ENCODE assay signal across 3 cellular contexts in the genomic region with DNA sequence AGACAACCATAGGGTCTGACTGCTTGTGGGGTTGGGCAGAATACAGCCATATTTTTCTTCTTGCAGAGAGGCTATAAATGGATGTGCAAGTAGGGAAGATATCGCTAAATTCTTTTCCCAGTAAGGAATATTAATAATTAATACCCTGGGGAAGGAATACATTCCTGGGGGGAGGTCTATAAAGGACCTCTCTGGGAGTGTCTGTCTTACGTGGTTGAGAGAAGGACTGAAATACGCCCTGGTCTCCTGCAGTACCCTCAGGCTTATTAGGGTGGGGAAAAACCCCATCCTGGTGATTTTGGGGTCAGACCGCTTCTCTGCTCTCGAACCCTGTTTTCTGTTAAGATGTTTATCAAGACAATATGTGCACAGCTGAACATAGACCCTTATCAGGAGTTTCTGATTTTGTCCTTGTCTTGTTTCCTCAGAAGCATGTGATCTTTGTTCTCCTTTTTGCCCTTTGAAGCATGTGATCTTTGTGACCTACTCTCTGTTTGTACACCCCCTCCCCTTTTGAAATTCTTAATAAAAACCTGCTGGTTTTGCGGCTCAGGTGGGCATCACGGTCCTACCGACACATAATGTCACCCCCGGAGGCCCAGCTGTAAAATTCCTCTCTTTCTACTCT.
TF ChIP-seq lines count a peak whose summit lies in the region.
"Not testable (repeated sequence)": the region's sequence is repeated elsewhere in the genome, so short reads cannot be mapped to it uniquely, and the experiment has no call there.

No MANE protein-coding gene starts in this region.

TF ChIP-seq in HEK293, 187 proteins besides CTCF, POLR2A, EP300 and RAD21:
- peak; percentile 42 for TF ChIP-seq SETDB1 (IDR thresholded peaks at IDR 0.05; ENCODE audit: insufficient read length, low read length)
TF ChIP-seq in HEK293: peak in this region for 1; not testable (repeated sequence) for 186.

TF ChIP-seq in K562, 482 proteins besides CTCF, POLR2A, EP300 and RAD21:
- peak; percentile 82; the same call in 1 of the 2 replicates for TF ChIP-seq CBX5 (IDR thresholded peaks at IDR 0.05; ENCODE audit: borderline replicate concordance, low read depth)
- peak; percentile 78 for TF ChIP-seq TRIM28 (IDR thresholded peaks at IDR 0.05)
- peak in 1 of 2 experiments; percentile 53; a peak in 1 of 3 replicates for TF ChIP-seq CBX3 (IDR thresholded peaks at IDR 0.05; ENCODE audit: borderline replicate concordance in 1 of 2, low read length in 2 of 2)

TF ChIP-seq in HepG2, 621 proteins besides CTCF, POLR2A, EP300 and RAD21 (continues in another document):
- TF ChIP-seq TCF7 (IDR thresholded peaks at IDR 0.05; ENCODE audit: low read depth) = peak; percentile 68
- TF ChIP-seq GATAD2A (CRISPR knock-in tag; IDR thresholded peaks at IDR 0.05) = peak; percentile 50; the same call in 1 of the 2 replicates
- TF ChIP-seq POGZ (CRISPR knock-in tag; IDR thresholded peaks at IDR 0.05) = 0 out of 2 replicates have a peak, but pooled peaks have one; percentile 42
- 0 out of 2 replicates have a peak, but pooled peaks have one; percentile 60 for TF ChIP-seq ZNF430 (CRISPR knock-in tag; IDR thresholded peaks at IDR 0.05)
- peak; percentile 48; the same call in 1 of the 2 replicates for TF ChIP-seq ESRRA (CRISPR knock-in tag; IDR thresholded peaks at IDR 0.05; ENCODE audit: low read depth)
- TF ChIP-seq, protein P1, sequence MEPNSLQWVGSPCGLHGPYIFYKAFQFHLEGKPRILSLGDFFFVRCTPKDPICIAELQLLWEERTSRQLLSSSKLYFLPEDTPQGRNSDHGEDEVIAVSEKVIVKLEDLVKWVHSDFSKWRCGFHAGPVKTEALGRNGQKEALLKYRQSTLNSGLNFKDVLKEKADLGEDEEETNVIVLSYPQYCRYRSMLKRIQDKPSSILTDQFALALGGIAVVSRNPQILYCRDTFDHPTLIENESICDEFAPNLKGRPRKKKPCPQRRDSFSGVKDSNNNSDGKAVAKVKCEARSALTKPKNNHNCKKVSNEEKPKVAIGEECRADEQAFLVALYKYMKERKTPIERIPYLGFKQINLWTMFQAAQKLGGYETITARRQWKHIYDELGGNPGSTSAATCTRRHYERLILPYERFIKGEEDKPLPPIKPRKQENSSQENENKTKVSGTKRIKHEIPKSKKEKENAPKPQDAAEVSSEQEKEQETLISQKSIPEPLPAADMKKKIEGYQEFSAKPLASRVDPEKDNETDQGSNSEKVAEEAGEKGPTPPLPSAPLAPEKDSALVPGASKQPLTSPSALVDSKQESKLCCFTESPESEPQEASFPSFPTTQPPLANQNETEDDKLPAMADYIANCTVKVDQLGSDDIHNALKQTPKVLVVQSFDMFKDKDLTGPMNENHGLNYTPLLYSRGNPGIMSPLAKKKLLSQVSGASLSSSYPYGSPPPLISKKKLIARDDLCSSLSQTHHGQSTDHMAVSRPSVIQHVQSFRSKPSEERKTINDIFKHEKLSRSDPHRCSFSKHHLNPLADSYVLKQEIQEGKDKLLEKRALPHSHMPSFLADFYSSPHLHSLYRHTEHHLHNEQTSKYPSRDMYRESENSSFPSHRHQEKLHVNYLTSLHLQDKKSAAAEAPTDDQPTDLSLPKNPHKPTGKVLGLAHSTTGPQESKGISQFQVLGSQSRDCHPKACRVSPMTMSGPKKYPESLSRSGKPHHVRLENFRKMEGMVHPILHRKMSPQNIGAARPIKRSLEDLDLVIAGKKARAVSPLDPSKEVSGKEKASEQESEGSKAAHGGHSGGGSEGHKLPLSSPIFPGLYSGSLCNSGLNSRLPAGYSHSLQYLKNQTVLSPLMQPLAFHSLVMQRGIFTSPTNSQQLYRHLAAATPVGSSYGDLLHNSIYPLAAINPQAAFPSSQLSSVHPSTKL (CRISPR knock-in tag; IDR thresholded peaks at IDR 0.05) = peak; percentile 66
- TF ChIP-seq ASH2L (IDR thresholded peaks at IDR 0.05; ENCODE audit: insufficient read length, low read depth, low read length) = peak; percentile 23
- peak; percentile 47; the same call in 1 of the 2 replicates for TF ChIP-seq BCL6 (CRISPR knock-in tag; IDR thresholded peaks at IDR 0.05)
- TF ChIP-seq, protein P2, sequence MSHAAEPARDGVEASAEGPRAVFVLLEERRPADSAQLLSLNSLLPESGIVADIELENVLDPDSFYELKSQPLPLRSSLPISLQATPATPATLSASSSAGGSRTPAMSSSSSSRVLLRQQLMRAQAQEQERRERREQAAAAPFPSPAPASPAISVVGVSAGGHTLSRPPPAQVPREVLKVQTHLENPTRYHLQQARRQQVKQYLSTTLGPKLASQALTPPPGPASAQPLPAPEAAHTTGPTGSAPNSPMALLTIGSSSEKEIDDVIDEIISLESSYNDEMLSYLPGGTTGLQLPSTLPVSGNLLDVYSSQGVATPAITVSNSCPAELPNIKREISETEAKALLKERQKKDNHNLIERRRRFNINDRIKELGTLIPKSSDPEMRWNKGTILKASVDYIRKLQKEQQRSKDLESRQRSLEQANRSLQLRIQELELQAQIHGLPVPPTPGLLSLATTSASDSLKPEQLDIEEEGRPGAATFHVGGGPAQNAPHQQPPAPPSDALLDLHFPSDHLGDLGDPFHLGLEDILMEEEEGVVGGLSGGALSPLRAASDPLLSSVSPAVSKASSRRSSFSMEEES (CRISPR knock-in tag; IDR thresholded peaks at IDR 0.05) = peak; percentile 88
- TF ChIP-seq ZMYM3 (CRISPR knock-in tag; IDR thresholded peaks at IDR 0.05) = 0 out of 2 replicates have a peak, but pooled peaks have one; percentile 36
- TF ChIP-seq PPARG (CRISPR knock-in tag; conservative IDR thresholded peaks at IDR 0.05) = peak; percentile 49; the same call in 1 of the 2 replicates
- 0 out of 2 replicates have a peak, but pooled peaks have one; percentile 40 for TF ChIP-seq RXRB (CRISPR knock-in tag; IDR thresholded peaks at IDR 0.05; ENCODE audit: borderline replicate concordance)
- peak; percentile 44; the same call in 1 of the 2 replicates for TF ChIP-seq ZMYM4 (CRISPR knock-in tag; IDR thresholded peaks at IDR 0.05)
- TF ChIP-seq NCOA2 (CRISPR knock-in tag; IDR thresholded peaks at IDR 0.05) = peak; percentile 60; the same call in 1 of the 2 replicates
- peak; percentile 35; the same call in 1 of the 2 replicates for TF ChIP-seq SAP130 (CRISPR knock-in tag; IDR thresholded peaks at IDR 0.05; ENCODE audit: low read depth)
- peak; percentile 49; the same call in 1 of the 2 replicates for TF ChIP-seq NCOR1 (IDR thresholded peaks at IDR 0.05; ENCODE audit: borderline replicate concordance, low read length)
- TF ChIP-seq FOXP1 (IDR thresholded peaks at IDR 0.05); CREM (CRISPR knock-in tag; IDR thresholded peaks at IDR 0.05); NONO (IDR thresholded peaks at IDR 0.05); SOX6 (IDR thresholded peaks at IDR 0.05); SOX13 (IDR thresholded peaks at IDR 0.05): not testable (repeated sequence)
- TF ChIP-seq FOXP1 (CRISPR knock-in tag; IDR thresholded peaks at IDR 0.05) = peak; percentile 33; the same call in 1 of the 2 replicates
- 0 out of 2 replicates have a peak, but pooled peaks have one; percentile 65 for TF ChIP-seq MEF2D (CRISPR knock-in tag; IDR thresholded peaks at IDR 0.05)
- 0 out of 2 replicates have a peak, but pooled peaks have one; percentile 43 for TF ChIP-seq ZNF879 (CRISPR knock-in tag; IDR thresholded peaks at IDR 0.05)
- TF ChIP-seq, protein P3, sequence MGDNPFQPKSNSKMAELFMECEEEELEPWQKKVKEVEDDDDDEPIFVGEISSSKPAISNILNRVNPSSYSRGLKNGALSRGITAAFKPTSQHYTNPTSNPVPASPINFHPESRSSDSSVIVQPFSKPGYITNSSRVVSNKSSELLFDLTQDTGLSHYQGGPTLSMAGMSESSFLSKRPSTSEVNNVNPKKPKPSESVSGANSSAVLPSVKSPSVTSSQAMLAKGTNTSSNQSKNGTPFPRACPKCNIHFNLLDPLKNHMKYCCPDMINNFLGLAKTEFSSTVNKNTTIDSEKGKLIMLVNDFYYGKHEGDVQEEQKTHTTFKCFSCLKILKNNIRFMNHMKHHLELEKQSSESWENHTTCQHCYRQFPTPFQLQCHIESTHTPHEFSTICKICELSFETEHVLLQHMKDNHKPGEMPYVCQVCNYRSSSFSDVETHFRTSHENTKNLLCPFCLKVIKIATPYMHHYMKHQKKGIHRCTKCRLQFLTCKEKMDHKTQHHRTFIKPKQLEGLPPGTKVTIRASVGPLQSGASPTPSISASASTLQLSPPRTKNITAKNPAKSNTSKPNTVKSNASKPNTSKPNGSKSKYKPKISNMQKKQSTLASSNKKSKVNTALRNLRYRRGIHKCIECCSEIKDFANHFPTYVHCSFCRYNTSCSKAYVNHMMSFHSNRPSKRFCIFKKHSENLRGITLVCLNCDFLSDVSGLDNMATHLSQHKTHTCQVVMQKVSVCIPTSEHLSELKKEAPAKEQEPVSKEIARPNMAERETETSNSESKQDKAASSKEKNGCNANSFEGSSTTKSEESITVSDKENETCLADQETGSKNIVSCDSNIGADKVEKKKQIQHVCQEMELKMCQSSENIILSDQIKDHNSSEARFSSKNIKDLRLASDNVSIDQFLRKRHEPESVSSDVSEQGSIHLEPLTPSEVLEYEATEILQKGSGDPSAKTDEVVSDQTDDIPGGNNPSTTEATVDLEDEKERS (CRISPR knock-in tag; IDR thresholded peaks at IDR 0.05) = 0 out of 2 replicates have a peak, but pooled peaks have one; percentile 66
- TF ChIP-seq FOXA3 (CRISPR knock-in tag; IDR thresholded peaks at IDR 0.05) = peak; percentile 63
- TF ChIP-seq HNF4G (IDR thresholded peaks at IDR 0.05; ENCODE audit: borderline replicate concordance, low read depth, low read length) = peak; percentile 46; the same call in 1 of the 2 replicates
- TF ChIP-seq HNF4G (CRISPR knock-in tag; IDR thresholded peaks at IDR 0.05; ENCODE audit: borderline replicate concordance, low read depth) = 0 out of 2 replicates have a peak, but pooled peaks have one; percentile 27
- peak; percentile 33; the same call in 1 of the 2 replicates for TF ChIP-seq CREM (IDR thresholded peaks at IDR 0.05)
- TF ChIP-seq ISL2 (CRISPR knock-in tag; IDR thresholded peaks at IDR 0.05) = 0 out of 2 replicates have a peak, but pooled peaks have one; percentile 24
- peak; percentile 34; the same call in 1 of the 2 replicates for TF ChIP-seq MED1 (CRISPR knock-in tag; IDR thresholded peaks at IDR 0.05)
- TF ChIP-seq, protein P4, sequence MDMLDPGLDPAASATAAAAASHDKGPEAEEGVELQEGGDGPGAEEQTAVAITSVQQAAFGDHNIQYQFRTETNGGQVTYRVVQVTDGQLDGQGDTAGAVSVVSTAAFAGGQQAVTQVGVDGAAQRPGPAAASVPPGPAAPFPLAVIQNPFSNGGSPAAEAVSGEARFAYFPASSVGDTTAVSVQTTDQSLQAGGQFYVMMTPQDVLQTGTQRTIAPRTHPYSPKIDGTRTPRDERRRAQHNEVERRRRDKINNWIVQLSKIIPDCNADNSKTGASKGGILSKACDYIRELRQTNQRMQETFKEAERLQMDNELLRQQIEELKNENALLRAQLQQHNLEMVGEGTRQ (IDR thresholded peaks at IDR 0.05; ENCODE audit: low read depth, low read length) = not testable (repeated sequence)
- TF ChIP-seq, protein P4 (CRISPR knock-in tag; IDR thresholded peaks at IDR 0.05; ENCODE audit: borderline replicate concordance) = 0 out of 2 replicates have a peak, but pooled peaks have one; percentile 33
- TF ChIP-seq, protein P5, sequence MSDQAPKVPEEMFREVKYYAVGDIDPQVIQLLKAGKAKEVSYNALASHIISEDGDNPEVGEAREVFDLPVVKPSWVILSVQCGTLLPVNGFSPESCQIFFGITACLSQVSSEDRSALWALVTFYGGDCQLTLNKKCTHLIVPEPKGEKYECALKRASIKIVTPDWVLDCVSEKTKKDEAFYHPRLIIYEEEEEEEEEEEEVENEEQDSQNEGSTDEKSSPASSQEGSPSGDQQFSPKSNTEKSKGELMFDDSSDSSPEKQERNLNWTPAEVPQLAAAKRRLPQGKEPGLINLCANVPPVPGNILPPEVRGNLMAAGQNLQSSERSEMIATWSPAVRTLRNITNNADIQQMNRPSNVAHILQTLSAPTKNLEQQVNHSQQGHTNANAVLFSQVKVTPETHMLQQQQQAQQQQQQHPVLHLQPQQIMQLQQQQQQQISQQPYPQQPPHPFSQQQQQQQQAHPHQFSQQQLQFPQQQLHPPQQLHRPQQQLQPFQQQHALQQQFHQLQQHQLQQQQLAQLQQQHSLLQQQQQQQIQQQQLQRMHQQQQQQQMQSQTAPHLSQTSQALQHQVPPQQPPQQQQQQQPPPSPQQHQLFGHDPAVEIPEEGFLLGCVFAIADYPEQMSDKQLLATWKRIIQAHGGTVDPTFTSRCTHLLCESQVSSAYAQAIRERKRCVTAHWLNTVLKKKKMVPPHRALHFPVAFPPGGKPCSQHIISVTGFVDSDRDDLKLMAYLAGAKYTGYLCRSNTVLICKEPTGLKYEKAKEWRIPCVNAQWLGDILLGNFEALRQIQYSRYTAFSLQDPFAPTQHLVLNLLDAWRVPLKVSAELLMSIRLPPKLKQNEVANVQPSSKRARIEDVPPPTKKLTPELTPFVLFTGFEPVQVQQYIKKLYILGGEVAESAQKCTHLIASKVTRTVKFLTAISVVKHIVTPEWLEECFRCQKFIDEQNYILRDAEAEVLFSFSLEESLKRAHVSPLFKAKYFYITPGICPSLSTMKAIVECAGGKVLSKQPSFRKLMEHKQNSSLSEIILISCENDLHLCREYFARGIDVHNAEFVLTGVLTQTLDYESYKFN (CRISPR knock-in tag; conservative IDR thresholded peaks at IDR 0.05) = peak; percentile 79
- peak; percentile 64; the same call in 1 of the 2 replicates for TF ChIP-seq NR2F2 (IDR thresholded peaks at IDR 0.05; ENCODE audit: borderline replicate concordance, low read depth)
- peak; percentile 83 for TF ChIP-seq HNF4A (CRISPR knock-in tag; IDR thresholded peaks at IDR 0.05)
- peak; percentile 67; the same call in 1 of the 2 replicates for TF ChIP-seq TFAP4 (IDR thresholded peaks at IDR 0.05; ENCODE audit: borderline replicate concordance, low read depth)
- 0 out of 2 replicates have a peak, but pooled peaks have one; percentile 26 for TF ChIP-seq ZBTB7B (CRISPR knock-in tag; IDR thresholded peaks at IDR 0.05)
- TF ChIP-seq NR2F1 (CRISPR knock-in tag; IDR thresholded peaks at IDR 0.05) = peak; percentile 43 to 82; a peak in 3 of 4 replicates
- peak; percentile 30; the same call in 1 of the 2 replicates for TF ChIP-seq NONO (CRISPR knock-in tag; conservative IDR thresholded peaks at IDR 0.05)
- peak; percentile 44; the same call in 1 of the 2 replicates for TF ChIP-seq REPIN1 (CRISPR knock-in tag; IDR thresholded peaks at IDR 0.05; ENCODE audit: borderline replicate concordance, low read depth)
- peak; percentile 78 for TF ChIP-seq SOX6 (CRISPR knock-in tag; IDR thresholded peaks at IDR 0.05)
- peak; percentile 33 for TF ChIP-seq ZEB1 (IDR thresholded peaks at IDR 0.05; ENCODE audit: insufficient replicate concordance, low read depth)
- TF ChIP-seq SOX13 (CRISPR knock-in tag; conservative IDR thresholded peaks at IDR 0.05 in 1 of 2, IDR thresholded peaks at IDR 0.05 in 1 of 2) = peak in 1 of 2 experiments; percentile 73; a peak in 2 of 4 replicates
- peak; percentile 63 for TF ChIP-seq SOX5 (CRISPR knock-in tag; IDR thresholded peaks at IDR 0.05; ENCODE audit: borderline replicate concordance)
